Comparison of ENCODE assay signal across 2 cellular contexts in genomic region chr2:237084444-237084843, GRCh38.
TF ChIP-seq lines count a peak whose summit lies in the region.

No MANE protein-coding gene starts in this region.

TF ChIP-seq in H1, 55 proteins besides CTCF, POLR2A, EP300 and RAD21 (continued from another document):
- TF ChIP-seq ATF2 (IDR thresholded peaks at IDR 0.05; ENCODE audit: low read length): no peak
- TF ChIP-seq KDM5A (IDR thresholded peaks at IDR 0.05; ENCODE audit: low read length): no peak
- no peak for TF ChIP-seq NRF1 (IDR thresholded peaks at IDR 0.05; ENCODE audit: low read depth, low read length)
- TF ChIP-seq PHF8 (conservative IDR thresholded peaks at IDR 0.05; ENCODE audit: low read depth, low read length): no peak
- no peak for TF ChIP-seq USF2 (IDR thresholded peaks at IDR 0.05; ENCODE audit: low read length)
- no peak for TF ChIP-seq SAP30 (IDR thresholded peaks at IDR 0.05; ENCODE audit: insufficient read depth, insufficient replicate concordance, low read length)
- TF ChIP-seq BCL11A (IDR thresholded peaks at IDR 0.05; ENCODE audit: low read depth in 2 of 2, low read length in 2 of 2): no peak
- TF ChIP-seq RNF2 (IDR thresholded peaks at IDR 0.05; ENCODE audit: borderline replicate concordance, low read depth, low read length, missing control alignments, poor library complexity, severe bottlenecking): no peak

TF ChIP-seq in HEK293T, 16 proteins besides CTCF, POLR2A, EP300 and RAD21:
- TF ChIP-seq PKNOX1 (IDR thresholded peaks at IDR 0.05): no peak
- no peak for TF ChIP-seq HDGF (IDR thresholded peaks at IDR 0.05; ENCODE audit: borderline replicate concordance)
- no peak for TF ChIP-seq FOXA1 (IDR thresholded peaks at IDR 0.05)
- TF ChIP-seq SP1 (IDR thresholded peaks at IDR 0.05): no peak
- TF ChIP-seq FOXM1 (IDR thresholded peaks at IDR 0.05; ENCODE audit: borderline replicate concordance): no peak
- TF ChIP-seq TARDBP (IDR thresholded peaks at IDR 0.05): no peak
- no peak for TF ChIP-seq ZNF384 (IDR thresholded peaks at IDR 0.05)
- TF ChIP-seq L3MBTL2 (conservative IDR thresholded peaks at IDR 0.05): no peak
- TF ChIP-seq FOXK2 (IDR thresholded peaks at IDR 0.05): no peak
- no peak for TF ChIP-seq BHLHE40 (IDR thresholded peaks at IDR 0.05; ENCODE audit: borderline replicate concordance)
- no peak for TF ChIP-seq ELF4 (IDR thresholded peaks at IDR 0.05)
TF ChIP-seq in HEK293T: peak in this region for 0.
